25 cellular contexts compared by ENCODE assay signal in the genomic region with DNA sequence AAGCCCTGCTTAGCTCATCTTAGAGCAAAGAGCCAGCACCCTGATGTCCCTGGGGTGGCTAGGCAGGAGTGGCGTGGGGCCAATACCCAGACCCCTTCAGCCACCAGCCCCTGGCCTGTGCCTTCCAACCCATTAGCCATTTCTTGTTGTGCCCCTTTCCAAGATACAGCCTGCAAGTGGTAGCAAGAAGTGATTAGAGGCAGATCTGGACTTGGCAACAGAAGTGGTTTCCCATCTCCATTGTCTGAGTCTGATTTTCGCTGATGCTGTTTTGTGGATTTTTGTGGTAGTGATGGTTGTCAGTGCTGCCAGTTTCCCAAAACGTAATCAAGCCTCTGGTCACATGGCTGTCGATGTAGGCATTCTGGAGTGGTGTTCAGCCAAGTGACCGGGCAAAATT. TPM values are rescaled to one million over a fixed set of nuclear protein-coding genes. Genes with fewer than 3 reads are reported as not detected.
DNase-seq lines count a peak whose midpoint lies in the region; ATAC-seq and TF ChIP-seq lines count a peak whose summit lies in the region.
"Had no signal": no experiment of that assay in that cellular context is flagged by ENCODE, and none has a peak within 500 bp of the region (broad histone marks: within the 10 kb centered on the region; RNA-seq: fewer than 3 reads in every experiment).

No MANE protein-coding gene starts in this region.

- peak overlapping the region; percentile 11 for H3K27ac ChIP-seq in subcutaneous abdominal adipose tissue (ENCODE audit: low read depth, low read length)
- H3K27ac ChIP-seq: C4-2B, upper lobe of left lung had no signal

- H3K36me3 ChIP-seq in adipocyte (ENCODE audit: control insufficient read depth, insufficient read depth, low read length, severe bottlenecking) (peaks cover 75% of the 10 kb centered on the region), subcutaneous abdominal adipose tissue (ENCODE audit: control insufficient read depth in 5 of 5, insufficient read depth in 5 of 5, low read length in 5 of 5) (peaks cover 0 to 78% (median 68%) of the 10 kb centered on the region in 5 donors)

- TF ChIP-seq CTCF in mesothelial cell of epicardium (IDR thresholded peaks at IDR 0.05; ENCODE audit: unreplicated experiment): no peak

- H3K9me3 Mint-ChIP-seq in central memory CD8-positive, alpha-beta T cell: no peaks in the 10 kb centered on the region
- no peaks in the 10 kb centered on the region for H3K9me3 Mint-ChIP-seq in mesothelial cell of epicardium
- H3K9me3 Mint-ChIP-seq: activated naive CD4-positive, alpha-beta T cell treated with anti-CD3 and anti-CD28 coated beads, Interleukin-2, amount 50 U/mL, for 72 hours; activated T-helper 2 cell treated with anti-CD3 and anti-CD28 coated beads, Interferon-gamma antibody, Interleukin-2, Interleukin-4, amounts not matched to agents 10 μg/mL and 5 μg/mL and 100 μg/mL, durations not matched to agents 14 hours and 24 hours and 36 hours; stimulated activated naive CD8-positive, alpha-beta T cell treated with anti-CD3 and anti-CD28 coated beads, Interleukin-15, Interleukin-2, amounts not matched to agents 100 ng/mL and 50 ng/mL, for 24 hours; T-helper 1 cell treated with Interleukin-12 subunit alpha and Interleukin-12 subunit beta and Interleukin-4 antibody, amounts not matched to agents 30 μg/mL and 1 μg/mL, for 36 hours had no signal

- H3K4me1 ChIP-seq in adipocyte (ENCODE audit: control insufficient read depth, insufficient read depth, low read length) (peaks cover 49% of the 10 kb centered on the region), subcutaneous abdominal adipose tissue (ENCODE audit: control insufficient read depth in 5 of 5, insufficient read depth in 5 of 5, low read length in 5 of 5) (peaks cover 0 to 49% (median 33%) of the 10 kb centered on the region in 5 donors)
- H3K4me1 ChIP-seq: upper lobe of left lung had no signal

- H3K27ac Mint-ChIP-seq in central memory CD8-positive, alpha-beta T cell (ENCODE audit: low read depth): peak overlapping the region; percentile 29
- peak overlapping the region; percentile 39 for H3K27ac Mint-ChIP-seq in mesothelial cell of epicardium
- H3K27ac Mint-ChIP-seq: activated CD8-positive, alpha-beta T cell treated with anti-CD3 and anti-CD28 coated beads, Interleukin-2, amount 10 ng/mL, durations not matched to agents 7 days and 5 days; activated T-helper 2 cell treated with anti-CD3 and anti-CD28 coated beads, Interferon-gamma antibody, Interleukin-2, Interleukin-4, amounts not matched to agents 10 μg/mL and 5 μg/mL and 100 μg/mL, durations not matched to agents 14 hours and 24 hours and 36 hours; stimulated activated naive CD8-positive, alpha-beta T cell treated with anti-CD3 and anti-CD28 coated beads, Interleukin-15, Interleukin-2, amounts not matched to agents 100 ng/mL and 50 ng/mL, for 24 hours; T-helper 1 cell treated with Interleukin-12 subunit alpha and Interleukin-12 subunit beta and Interleukin-4 antibody, amounts not matched to agents 30 μg/mL and 1 μg/mL, for 36 hours had no signal

- H3K4me3 ChIP-seq in adipocyte (ENCODE audit: low read length): no peak overlapping the region
- no peak overlapping the region for H3K4me3 ChIP-seq in subcutaneous abdominal adipose tissue (ENCODE audit: low read depth in 1 of 5, low read length in 5 of 5)
- H3K4me3 ChIP-seq: lung, MG63, skin epidermis, upper lobe of left lung had no signal

- no peak for ATAC-seq in central memory CD8-positive, alpha-beta T cell (replicated peaks; ENCODE audit: extremely low read depth, poor library complexity, severe bottlenecking)
- ATAC-seq in GM21576 (IDR thresholded peaks at IDR 0.05; ENCODE audit: unreplicated experiment) (no peak), HG03565 (IDR thresholded peaks at IDR 0.05; ENCODE audit: unreplicated experiment) (no peak)
- ATAC-seq: activated CD8-positive, alpha-beta T cell treated with anti-CD3 and anti-CD28 coated beads, Interleukin-2, amount 10 ng/mL, durations not matched to agents 7 days and 5 days; activated naive CD4-positive, alpha-beta T cell treated with anti-CD3 and anti-CD28 coated beads, Interleukin-2, amount 50 U/mL, for 72 hours had no signal

- no peaks in the 10 kb centered on the region for H3K27me3 Mint-ChIP-seq in central memory CD8-positive, alpha-beta T cell
- H3K27me3 Mint-ChIP-seq in mesothelial cell of epicardium (ENCODE audit: low read depth): no peaks in the 10 kb centered on the region
- H3K27me3 Mint-ChIP-seq: stimulated activated naive CD8-positive, alpha-beta T cell treated with anti-CD3 and anti-CD28 coated beads, Interleukin-15, Interleukin-2, amounts not matched to agents 100 ng/mL and 50 ng/mL, for 24 hours had no signal

- peaks cover 55% of the 10 kb centered on the region for H3K36me3 Mint-ChIP-seq in central memory CD8-positive, alpha-beta T cell (ENCODE audit: insufficient read depth)
- peaks cover 19% of the 10 kb centered on the region for H3K36me3 Mint-ChIP-seq in mesothelial cell of epicardium

- H3K4me1 Mint-ChIP-seq in central memory CD8-positive, alpha-beta T cell: no peaks in the 10 kb centered on the region
- peaks cover 22% of the 10 kb centered on the region for H3K4me1 Mint-ChIP-seq in mesothelial cell of epicardium

- H3K27me3 ChIP-seq in adipocyte (replicated peaks; ENCODE audit: control insufficient read depth, insufficient read depth, low read length): no peaks in the 10 kb centered on the region
- H3K27me3 ChIP-seq in subcutaneous abdominal adipose tissue (ENCODE audit: control insufficient read depth in 5 of 5, insufficient read depth in 4 of 5, low read length in 5 of 5): no peaks in the 10 kb centered on the region
- H3K27me3 ChIP-seq: MG63, upper lobe of left lung had no signal

- no peak for DNase-seq in adipocyte (ENCODE audit: low read depth)
- DNase-seq in central memory CD8-positive, alpha-beta T cell (ENCODE audit: low spot score in 2 of 2): no peak
- DNase-seq in mesothelial cell of epicardium (ENCODE audit: low spot score in 2 of 2, unreplicated experiment in 2 of 2): no peak
- no peak for DNase-seq in NCI-H2029 (lab: John Stamatoyannopoulos, UW)
- DNase-seq: activated CD4-positive, CD25-positive, alpha-beta regulatory T cell treated with anti-CD3 and anti-CD28 coated beads, Interleukin-2, amount 50 U/mL, for 72 hours; activated CD8-positive, alpha-beta T cell treated with anti-CD3 and anti-CD28 coated beads, Interleukin-2, amount 10 ng/mL, durations not matched to agents 7 days and 5 days; DMS79; GDM1; head of caudate nucleus; KBM-7; MG63; NCI-H2081 treated with DMSO at 0.1 percent for 48 hours; NCI-H345; RPMI8226; upper lobe of left lung had no signal

- H3K4me3 Mint-ChIP-seq in central memory CD8-positive, alpha-beta T cell: no peak overlapping the region
- H3K4me3 Mint-ChIP-seq in mesothelial cell of epicardium: no peak overlapping the region
- H3K4me3 Mint-ChIP-seq: activated CD8-positive, alpha-beta T cell treated with anti-CD3 and anti-CD28 coated beads, Interleukin-2, amount 10 ng/mL, durations not matched to agents 7 days and 5 days; stimulated activated naive CD8-positive, alpha-beta T cell treated with anti-CD3 and anti-CD28 coated beads, Interleukin-15, Interleukin-2, amounts not matched to agents 100 ng/mL and 50 ng/mL, for 24 hours; T-helper 1 cell treated with Interleukin-12 subunit alpha and Interleukin-12 subunit beta and Interleukin-4 antibody, amounts not matched to agents 30 μg/mL and 1 μg/mL, for 36 hours had no signal

- peak overlapping the region; percentile 28 for H3K9ac ChIP-seq in adipocyte (ENCODE audit: low read length)
- peak overlapping the region in 1 of 5 donors; percentile 42 for H3K9ac ChIP-seq in subcutaneous abdominal adipose tissue (ENCODE audit: low read length in 5 of 5)

- H3K9me3 ChIP-seq in adipocyte (ENCODE audit: control insufficient read depth, low read length) (no peaks in the 10 kb centered on the region), subcutaneous abdominal adipose tissue (ENCODE audit: control insufficient read depth in 5 of 5, low read length in 5 of 5) (no peaks in the 10 kb centered on the region)
- H3K9me3 ChIP-seq: MG63, upper lobe of left lung had no signal

RNA-seq across cellular contexts. Expression of a gene that starts 25.7 kb away (rescaled TPM):
- total RNA-seq in mesothelial cell of epicardium: 46.6 to 54.0 TPM (median 52.6 TPM) in 3 replicates

RNA-seq across cellular contexts. Expression of a gene that starts 28.9 kb away (rescaled TPM):
- total RNA-seq in mesothelial cell of epicardium: 17.0 to 17.4 TPM (median 17.4 TPM) in 3 replicates

RNA-seq across cellular contexts. Expression of a gene that starts 41.7 kb away (rescaled TPM):
- 38.2 to 40.6 TPM (median 38.8 TPM) in 3 replicates for total RNA-seq in mesothelial cell of epicardium

RNA-seq across cellular contexts. Expression of a gene that starts 45.5 kb away (rescaled TPM):
- 80.6 to 86.1 TPM (median 80.9 TPM) in 3 replicates for total RNA-seq in mesothelial cell of epicardium

RNA-seq across cellular contexts. Expression of a gene that starts 55.1 kb away (rescaled TPM):
- 6.5 to 9.6 TPM (median 7.7 TPM) in 3 replicates for total RNA-seq in mesothelial cell of epicardium
